ENCODE assay signal across 10 cellular contexts in the genomic region with DNA sequence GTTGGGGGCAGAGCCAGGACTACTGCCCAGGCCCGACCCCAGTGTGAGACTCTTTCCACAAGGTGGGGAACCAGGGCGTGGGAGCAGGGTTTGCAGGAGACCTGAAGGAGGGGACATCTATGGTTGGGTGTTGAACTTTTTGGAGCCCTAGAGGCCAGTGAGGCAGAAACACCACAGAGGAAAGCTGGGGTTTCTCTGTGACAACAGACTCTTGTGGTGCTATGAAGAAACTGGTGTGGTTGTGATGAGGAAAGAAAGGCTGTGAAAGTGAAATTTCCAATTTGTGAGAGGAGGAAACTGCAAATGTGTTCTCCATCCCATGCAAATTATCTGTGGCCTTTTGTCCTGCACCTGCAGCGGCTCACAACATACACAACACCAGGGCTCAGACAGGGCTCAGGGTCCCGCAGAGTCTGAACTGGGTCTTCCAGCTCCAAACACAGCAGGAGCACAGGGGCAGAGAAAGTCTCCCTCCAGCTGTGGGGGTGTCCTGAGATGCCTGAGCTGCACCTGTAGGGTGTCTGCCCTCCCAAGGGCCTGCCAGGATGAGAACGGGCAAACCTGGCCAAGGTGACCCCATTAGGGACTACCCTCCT. TPM values are rescaled to one million over a fixed set of nuclear protein-coding genes. Genes with fewer than 3 reads are reported as not detected.
DNase-seq lines count a peak whose midpoint lies in the region; ATAC-seq and TF ChIP-seq lines count a peak whose summit lies in the region.
"Had no signal": no experiment of that assay in that cellular context is flagged by ENCODE, and none has a peak within 500 bp of the region (broad histone marks: within the 10 kb centered on the region; RNA-seq: fewer than 3 reads in every experiment).

No MANE protein-coding gene starts in this region.

- peaks cover 98% of the 10 kb centered on the region for H3K4me1 ChIP-seq in DOHH2 (ENCODE audit: control insufficient read depth, low read length)
- no peaks in the 10 kb centered on the region for H3K4me1 ChIP-seq in mesendoderm (ENCODE audit: control insufficient read depth, low read depth, low read length)
- no peaks in the 10 kb centered on the region for H3K4me1 ChIP-seq in suprapubic skin

- H3K9me2 ChIP-seq in DOHH2 (replicated peaks; ENCODE audit: control insufficient read depth, low read length) = no peaks in the 10 kb centered on the region

- H2BK15ac ChIP-seq in mesendoderm (replicated peaks; ENCODE audit: low read depth) = no peak overlapping the region

- H3K79me1 ChIP-seq in mesendoderm (ENCODE audit: low read length) = no peaks in the 10 kb centered on the region

- H2AK5ac ChIP-seq in mesendoderm (ENCODE audit: low read length) = no peak overlapping the region

- H3K18ac ChIP-seq in mesendoderm (ENCODE audit: low read length) = no peak overlapping the region

- H3K27me3 ChIP-seq in DOHH2 (ENCODE audit: control insufficient read depth, low read length) (no peaks in the 10 kb centered on the region), mesendoderm (ENCODE audit: insufficient read depth, low read length, poor library complexity) (no peaks in the 10 kb centered on the region), suprapubic skin (no peaks in the 10 kb centered on the region)

- intact Hi-C loops in cardiac septum (cut with DNase I) = no loop called here

- peaks cover 57% of the 10 kb centered on the region for H3F3A ChIP-seq in DOHH2 (ENCODE audit: control insufficient read depth, insufficient read depth)

- H3K4me3 ChIP-seq in DOHH2 (ENCODE audit: low read length) (peak overlapping the region; percentile 69), NB4 (ENCODE audit: low read depth, low read length) (no peak overlapping the region), mesendoderm (ENCODE audit: low read length) (no peak overlapping the region), suprapubic skin (no peak overlapping the region)

- H3K9ac ChIP-seq in mesendoderm (ENCODE audit: low read length) = no peak overlapping the region

- no peak overlapping the region for H2BK5ac ChIP-seq in mesendoderm (ENCODE audit: low read length)

- H3K36me3 ChIP-seq in DOHH2 (ENCODE audit: control insufficient read depth, low read length) = 0 out of 2 replicates have a peak, but pooled peaks cover 3% of the 10 kb centered on the region
- H3K36me3 ChIP-seq in mesendoderm (ENCODE audit: control insufficient read depth, insufficient read depth, low read length) = no peaks in the 10 kb centered on the region
- H3K36me3 ChIP-seq in suprapubic skin = no peaks in the 10 kb centered on the region

- H3K9me3 ChIP-seq in DOHH2 (ENCODE audit: control insufficient read depth, insufficient read depth, low read length) (no peaks in the 10 kb centered on the region), suprapubic skin (no peaks in the 10 kb centered on the region)

- TF ChIP-seq EP300 in suprapubic skin (IDR thresholded peaks at IDR 0.05) = no peak

- no peak overlapping the region for H3K23ac ChIP-seq in mesendoderm (ENCODE audit: low read length)

- ATAC-seq in GM19035 (IDR thresholded peaks at IDR 0.05; ENCODE audit: unreplicated experiment) (peak; percentile 71), HG02798 (IDR thresholded peaks at IDR 0.05; ENCODE audit: poor library complexity, unreplicated experiment) (peak; percentile 72)

- no peak overlapping the region for H2BK120ac ChIP-seq in mesendoderm (ENCODE audit: low read depth, low read length)

- DNase-seq in NB4 (ENCODE audit: low read depth) (peak; percentile 7), cardiac septum (ENCODE audit: low spot score) (no peak), mesendoderm (no peak), suprapubic skin (ENCODE audit: low spot score in 2 of 2) (no peak), cerebellar nuclear complex (lab: John Stamatoyannopoulos, UW) (no peak)
- DNase-seq: activated naive CD8-positive, alpha-beta T cell treated with anti-CD3 and anti-CD28 coated beads, Interleukin-2, amount 10 ng/mL, durations not matched to agents 7 days and 5 days had no signal

- no CpG with 5 or more reads among the region's 5 CpGs for WGBS in mesendoderm (ENCODE audit: extremely low coverage, insufficient coverage, low lambda C conversion rate)
- WGBS in suprapubic skin = 83% methylated on average over 4 of the region's 5 CpGs

- H4K20me1 ChIP-seq in DOHH2 (ENCODE audit: control insufficient read depth, insufficient read depth, low read depth, low read length) = no peaks in the 10 kb centered on the region

- no peak overlapping the region for H3K56ac ChIP-seq in mesendoderm (ENCODE audit: low read length)

- no peak overlapping the region for H3K4ac ChIP-seq in mesendoderm (ENCODE audit: low read depth, low read length)

- H3K79me2 ChIP-seq in DOHH2 (ENCODE audit: control insufficient read depth, low read length) = no peaks in the 10 kb centered on the region
- H3K79me2 ChIP-seq in mesendoderm (ENCODE audit: control insufficient read depth, insufficient read depth, low read length) = no peaks in the 10 kb centered on the region

- no peak overlapping the region for H4K8ac ChIP-seq in mesendoderm (ENCODE audit: low read depth, low read length)

- no peak overlapping the region for H4K5ac ChIP-seq in mesendoderm (ENCODE audit: low read length)

- H3K4me2 ChIP-seq in DOHH2 (ENCODE audit: low read length) (peak overlapping the region; percentile 88), mesendoderm (ENCODE audit: low read length) (no peak overlapping the region)

- peak overlapping the region; percentile 99 for H3K27ac ChIP-seq in DOHH2 (ENCODE audit: low read depth, low read length)
- no peak overlapping the region for H3K27ac ChIP-seq in mesendoderm (ENCODE audit: low read depth, low read length)
- H3K27ac ChIP-seq in suprapubic skin = no peak overlapping the region
- H3K27ac ChIP-seq: C4-2B had no signal

- no peak for TF ChIP-seq POLR2A in NB4 (IDR thresholded peaks at IDR 0.05; ENCODE audit: extremely low read depth, insufficient read length)
- TF ChIP-seq POLR2A in suprapubic skin (IDR thresholded peaks at IDR 0.05) = no peak

- TF ChIP-seq CTCF in DOHH2 (IDR thresholded peaks at IDR 0.05; ENCODE audit: low read depth, low read length, poor library complexity, severe bottlenecking) (no peak), NB4 (IDR thresholded peaks at IDR 0.05; ENCODE audit: low read depth, low read length) (no peak), suprapubic skin (IDR thresholded peaks at IDR 0.05) (no peak)

RNA-seq across cellular contexts. Expression of a gene that starts 51.4 kb away (rescaled TPM):
- total RNA-seq in cardiac septum (102 TPM), suprapubic skin (100 to 1,000 TPM; 132 to 156 (median 141) TPM)
- 65.0 TPM for polyA plus RNA-seq in mesendoderm (2013, experiment 1 of 2)
- 67.1 TPM for polyA plus RNA-seq in mesendoderm (2013, experiment 2 of 2)
